8 cellular contexts compared by ENCODE assay signal in genomic region chr11:118401151-118401879, GRCh38. TPM values are rescaled to one million over a fixed set of nuclear protein-coding genes. Genes with fewer than 3 reads are reported as not detected.
A peak's percentile ranks its signal among the peaks of the same experiment; 100 is the strongest.
DNase-seq lines count a peak whose midpoint lies in the region; ATAC-seq and TF ChIP-seq lines count a peak whose summit lies in the region.

ATP5MG (plus strand) TSS chr11:118401606; CDS start chr11:118401666, 60 bp downstream.

- H3K27me3 Mint-ChIP-seq in activated naive CD8-positive, alpha-beta T cell treated with anti-CD3 and anti-CD28 coated beads for 36 hours = no peaks in the 10 kb centered on the region
- H3K27me3 Mint-ChIP-seq in osteocyte (ENCODE audit: unreplicated experiment) = no peaks in the 10 kb centered on the region

- H3K4me1 Mint-ChIP-seq in activated naive CD8-positive, alpha-beta T cell treated with anti-CD3 and anti-CD28 coated beads for 36 hours = peaks cover 46% of the 10 kb centered on the region
- H3K4me1 Mint-ChIP-seq in osteocyte (ENCODE audit: unreplicated experiment) = peaks cover 32% of the 10 kb centered on the region

- intact Hi-C loops in HCT116 (cut with micrococcal nuclease) (loop anchor here (1.0 kb wide), 1 partner anchor 35 kb away; the partner anchor contains the start of gene KMT2A), head of caudate nucleus (cut with DNase I) (loop anchor here (5.0 kb wide), 2 partner anchors 36 to 86 kb away; partner anchors contain the start of gene KMT2A)

- H3K4me3 Mint-ChIP-seq in activated naive CD8-positive, alpha-beta T cell treated with anti-CD3 and anti-CD28 coated beads for 36 hours = peak within 1 kb of the TSS; percentile 92
- peak within 1 kb of the TSS; percentile 91 for H3K4me3 Mint-ChIP-seq in osteocyte (ENCODE audit: unreplicated experiment)

- DNase-seq in EH (ENCODE audit: low read depth) (peak; percentile 91), HCT116 (ENCODE audit: low read depth, low spot score) (peak; percentile 81), NCI-H1105 treated with DMSO at 0.1 percent for 48 hours (lab: John Stamatoyannopoulos, UW) (peak; percentile 100), head of caudate nucleus (peak; percentile 84 to 96 (median 91)), osteocyte (ENCODE audit: extremely low spot score, unreplicated experiment) (peak; percentile 94), thoracic aorta (ENCODE audit: low spot score) (peak; percentile 60)
- peak; percentile 89 for DNase-seq in activated naive CD8-positive, alpha-beta T cell treated with anti-CD3 and anti-CD28 coated beads for 36 hours

- TF ChIP-seq CTCF in HCT116 (IDR thresholded peaks at IDR 0.05 in 2 of 3, conservative IDR thresholded peaks at IDR 0.05 in 1 of 3; ENCODE audit: borderline replicate concordance in 1 of 3, insufficient read depth in 1 of 3, low read depth in 2 of 3, low read length in 2 of 3) (no peak; a peak in 1 of 6 replicates), SU-DHL-6 (IDR thresholded peaks at IDR 0.05; ENCODE audit: insufficient read depth, low read length, poor library complexity, severe bottlenecking) (no peak), osteocyte (IDR thresholded peaks at IDR 0.05) (peak; percentile 36), thoracic aorta (IDR thresholded peaks at IDR 0.05) (no peak)

- H4K20me1 ChIP-seq in HCT116 (ENCODE audit: insufficient read depth) (peaks cover 8% of the 10 kb centered on the region; the same call in 1 of the 2 replicates), SU-DHL-6 (ENCODE audit: low read depth, low read length) (peaks cover 24% of the 10 kb centered on the region)

- H2AFZ ChIP-seq in HCT116 (ENCODE audit: low read depth, low read length, poor library complexity, severe bottlenecking) = peak within 1 kb of the TSS; percentile 72
- H2AFZ ChIP-seq in SU-DHL-6 (ENCODE audit: low read depth, low read length, severe bottlenecking) = peak within 1 kb of the TSS; percentile 44

- H3K9me3 Mint-ChIP-seq in activated naive CD8-positive, alpha-beta T cell treated with anti-CD3 and anti-CD28 coated beads for 36 hours = no peaks in the 10 kb centered on the region
- no peaks in the 10 kb centered on the region for H3K9me3 Mint-ChIP-seq in osteocyte (ENCODE audit: unreplicated experiment)

- TF ChIP-seq POLR2A in HCT116 (IDR thresholded peaks at IDR 0.05; ENCODE audit: borderline replicate concordance, extremely low read depth, insufficient read depth, insufficient read length) = peak; percentile 84

- no TSS peak for BruUV-seq in HCT116 (replicated peaks; lab: Mats Ljungman, UMichigan)

- H3K79me2 ChIP-seq in HCT116 (ENCODE audit: insufficient read depth, low read length) (peaks cover 50% of the 10 kb centered on the region), SU-DHL-6 (ENCODE audit: insufficient read depth, low read length) (peaks cover 49% of the 10 kb centered on the region)

- peaks cover 4 to 12% of the 10 kb centered on the region in 2 experiments; a peak in 3 of 4 replicates for H3K36me3 ChIP-seq in HCT116 (ENCODE audit: control insufficient read depth in 1 of 2, insufficient read depth in 2 of 2, low read length in 2 of 2)
- peaks cover 12% of the 10 kb centered on the region for H3K36me3 ChIP-seq in SU-DHL-6 (ENCODE audit: low read length)
- peaks cover under 1% of the 10 kb centered on the region for H3K36me3 ChIP-seq in thoracic aorta

- no peaks in the 10 kb centered on the region for H3K9me3 ChIP-seq in HCT116 (ENCODE audit: control insufficient read depth in 1 of 2, insufficient read depth in 1 of 2, low read depth in 1 of 2, low read length in 2 of 2)
- no peaks in the 10 kb centered on the region for H3K9me3 ChIP-seq in SU-DHL-6 (ENCODE audit: insufficient read depth, low read length)
- H3K9me3 ChIP-seq in thoracic aorta = no peaks in the 10 kb centered on the region

- TF ChIP-seq RAD21 in HCT116 (IDR thresholded peaks at IDR 0.05; ENCODE audit: low read depth) = peak; percentile 5; the same call in 1 of the 2 replicates

- POLR2A ChIA-PET in HCT116 (lab: Charles Lee) = no interaction called here

- H3K4me1 ChIP-seq in HCT116 (ENCODE audit: control insufficient read depth in 1 of 2, insufficient read depth in 2 of 2, low read length in 2 of 2) (peaks cover 10 to 20% of the 10 kb centered on the region in 2 experiments; a peak in 3 of 4 replicates), thoracic aorta (ENCODE audit: control insufficient read depth in 1 of 2, low read depth in 2 of 2) (peaks cover 15 to 29% of the 10 kb centered on the region in 2 donors)

- H3K4me3 ChIP-seq in HCT116 (replicated peaks in 1 of 2; ENCODE audit: low read depth in 1 of 2, low read length in 2 of 2) (peak within 1 kb of the TSS; percentile 64 to 87), SU-DHL-6 (ENCODE audit: insufficient read depth, low read length, poor library complexity, severe bottlenecking) (peak within 1 kb of the TSS; percentile 97), thoracic aorta (peak within 1 kb of the TSS; percentile 94)

- peaks cover 24% of the 10 kb centered on the region for H3F3A ChIP-seq in SU-DHL-6 (ENCODE audit: insufficient read depth)

- H3K9ac ChIP-seq in HCT116 (ENCODE audit: low read length) = peak within 1 kb of the TSS; percentile 84
- H3K9ac ChIP-seq in SU-DHL-6 (ENCODE audit: low read length) = peak within 1 kb of the TSS; percentile 82

- H3K9me2 ChIP-seq in HCT116 (ENCODE audit: insufficient read depth) = no peaks in the 10 kb centered on the region
- no peaks in the 10 kb centered on the region for H3K9me2 ChIP-seq in SU-DHL-6 (replicated peaks; ENCODE audit: insufficient read depth, low read length)

- H3K27ac Mint-ChIP-seq in activated naive CD8-positive, alpha-beta T cell treated with anti-CD3 and anti-CD28 coated beads for 36 hours = peak within 1 kb of the TSS; percentile 99
- H3K27ac Mint-ChIP-seq in osteocyte (ENCODE audit: unreplicated experiment) = peak within 1 kb of the TSS; percentile 96

- CTCF ChIA-PET in HCT116 (lab: Charles Lee) = no interaction called here

- peak; percentile 80 for ATAC-seq in HCT116
- ATAC-seq in thoracic aorta (ENCODE audit: insufficient number of reproducible peaks, low FRiP score, low read depth) = peak; percentile 60

- RAD21 ChIA-PET in HCT116 (lab: Charles Lee; ENCODE audit: low non-redundant PET in 1 of 2, low total read pairs in 2 of 2, uncharacterized antibody in 2 of 2, unreplicated experiment in 2 of 2) = no interaction called here

- H3K36me3 Mint-ChIP-seq in activated naive CD8-positive, alpha-beta T cell treated with anti-CD3 and anti-CD28 coated beads for 36 hours = peaks cover 39% of the 10 kb centered on the region
- peaks cover 6% of the 10 kb centered on the region for H3K36me3 Mint-ChIP-seq in osteocyte (ENCODE audit: unreplicated experiment)

- H3K27me3 ChIP-seq in HCT116 (ENCODE audit: insufficient read depth, low read length) (no peaks in the 10 kb centered on the region), SU-DHL-6 (ENCODE audit: low read length) (no peaks in the 10 kb centered on the region), thoracic aorta (replicated peaks; ENCODE audit: insufficient read depth) (no peaks in the 10 kb centered on the region)

- H3K4me2 ChIP-seq in HCT116 (ENCODE audit: low read length) = peak within 1 kb of the TSS; percentile 81
- peak within 1 kb of the TSS; percentile 82 for H3K4me2 ChIP-seq in SU-DHL-6 (ENCODE audit: low read depth, low read length, poor library complexity, severe bottlenecking)

- H3K27ac ChIP-seq in HCT116 (ENCODE audit: low read depth, low read length) = peak within 1 kb of the TSS; percentile 75
- H3K27ac ChIP-seq in SU-DHL-6 (ENCODE audit: low read depth, low read length) = peak within 1 kb of the TSS; percentile 72
- peak within 1 kb of the TSS; percentile 80 to 91 for H3K27ac ChIP-seq in thoracic aorta

TF ChIP-seq in HCT116, 20 proteins besides CTCF, POLR2A, EP300 and RAD21 (continues in another document):
- peak; percentile 51 for TF ChIP-seq ELF1 (IDR thresholded peaks at IDR 0.05; ENCODE audit: borderline replicate concordance, low read depth)
- TF ChIP-seq EZH2 (IDR thresholded peaks at IDR 0.05) = no peak
- no peak; the same call in 1 of the 2 replicates for TF ChIP-seq SIN3A (IDR thresholded peaks at IDR 0.05; ENCODE audit: low read depth)
- TF ChIP-seq JUND (IDR thresholded peaks at IDR 0.05) = no peak
- TF ChIP-seq REST (IDR thresholded peaks at IDR 0.05; ENCODE audit: low read depth) = no peak
- TF ChIP-seq FOSL1 (IDR thresholded peaks at IDR 0.05; ENCODE audit: low read depth) = no peak; the same call in 1 of the 2 replicates
- TF ChIP-seq ZFX (IDR thresholded peaks at IDR 0.05) = peak; percentile 91; the same call in 1 of the 2 replicates
- peak; percentile 83 for TF ChIP-seq POLR2AphosphoS5 (IDR thresholded peaks at IDR 0.05; ENCODE audit: low read depth, low read length)
- no peak for TF ChIP-seq SRF (IDR thresholded peaks at IDR 0.05; ENCODE audit: low read depth)

RNA-seq across cellular contexts. Expression of gene ATP5MG, which starts in this region (rescaled TPM):
- 205 TPM for total RNA-seq in HCT116 (2021; ENCODE audit: unreplicated experiment)
- 224 and 260 TPM in 2 replicates for polyA plus RNA-seq in HCT116 (2012)
- total RNA-seq in activated naive CD8-positive, alpha-beta T cell treated with anti-CD3 and anti-CD28 coated beads for 36 hours = 100 to 1,000 TPM; 246 to 264 TPM
- total RNA-seq in osteocyte = 142 and 171 TPM in 2 replicates
- total RNA-seq in thoracic aorta = 10 to 100 TPM; 21.1 to 45.2 TPM

Comparison
In these comparisons a context has a peak if more than half of its experiments do, and no peak if none do; other contexts are left out.
1. Peak in every context shown above with its lines: DNase-seq, ATAC-seq, H3K4me3 ChIP-seq and H3K27ac ChIP-seq.